In genomic region chr7:118182618-118183253, GRCh38 we compare ENCODE assay signal across 8 cellular contexts. TPM values are rescaled to one million over a fixed set of nuclear protein-coding genes. Genes with fewer than 3 reads are reported as not detected.
DNase-seq lines count a peak whose midpoint lies in the region; ATAC-seq, FAIRE-seq and TF ChIP-seq lines count a peak whose summit lies in the region.

No MANE protein-coding gene starts in this region.

- H4K20me1 ChIP-seq in OCI-LY1 (ENCODE audit: insufficient read depth, low read length) = no peaks in the 10 kb centered on the region

- H3K4me3 Mint-ChIP-seq in CD8-positive, alpha-beta memory T cell = peak overlapping the region; percentile 90 to 99 (median 97)

- WGBS in pancreas, 2 donors = 47 to 51% methylated on average over 10 of the region's 10 CpGs

- H3K4me1 ChIP-seq in CD8-positive, alpha-beta memory T cell (ENCODE audit: insufficient read depth, low read length) = peaks cover 36% of the 10 kb centered on the region
- H3K4me1 ChIP-seq in OCI-LY1 (ENCODE audit: insufficient read depth, low read length, severe bottlenecking) (peaks cover 40% of the 10 kb centered on the region), pancreas (peaks cover 0 to 20% (median 19%) of the 10 kb centered on the region in 3 donors)

- no peaks in the 10 kb centered on the region for H3K9me3 Mint-ChIP-seq in CD8-positive, alpha-beta memory T cell

- peak overlapping the region; percentile 95 for H3K27ac ChIP-seq in CD8-positive, alpha-beta memory T cell (ENCODE audit: low read depth, low read length)
- peak overlapping the region; percentile 64 for H3K27ac ChIP-seq in OCI-LY1 (ENCODE audit: low read depth, low read length, poor library complexity, severe bottlenecking)
- H3K27ac ChIP-seq in pancreas = peak overlapping the region in 2 of 4 donors; percentile 90 to 93

- FAIRE-seq in pancreas (lab: Jason Lieb, UNC) = no peak

- H3K4me3 ChIP-seq in CD8-positive, alpha-beta memory T cell (ENCODE audit: low read length) = peak overlapping the region; percentile 90
- H3K4me3 ChIP-seq in OCI-LY1 (ENCODE audit: low read depth, low read length, poor library complexity, severe bottlenecking) (peak overlapping the region; percentile 79), epithelial cell of esophagus (ENCODE audit: low read length) (peak overlapping the region; percentile 71), pancreas (peak overlapping the region; percentile 65 to 88 (median 84))

- H3K27me3 Mint-ChIP-seq in CD8-positive, alpha-beta memory T cell = peaks cover 0 to 2% of the 10 kb centered on the region in 2 donors

- H3F3A ChIP-seq in OCI-LY1 (ENCODE audit: insufficient read depth, low read length) = no peaks in the 10 kb centered on the region

- CTCF ChIA-PET in CD8-positive, alpha-beta memory T cell (lab: Charles Lee) = no interaction called here

- H3K9ac ChIP-seq in OCI-LY1 (ENCODE audit: low read length) = peak overlapping the region; percentile 91

- no peak overlapping the region for H2AFZ ChIP-seq in OCI-LY1 (ENCODE audit: low read length)

- H3K36me3 ChIP-seq in CD8-positive, alpha-beta memory T cell (ENCODE audit: insufficient read depth, low read length) = peaks cover 2% of the 10 kb centered on the region
- peaks cover 25% of the 10 kb centered on the region for H3K36me3 ChIP-seq in OCI-LY1 (ENCODE audit: insufficient read depth, low read length)
- H3K36me3 ChIP-seq in pancreas = no peaks in the 10 kb centered on the region

- no peaks in the 10 kb centered on the region for H3K27me3 ChIP-seq in CD8-positive, alpha-beta memory T cell (ENCODE audit: insufficient read depth, low read length, poor library complexity, severe bottlenecking)
- H3K27me3 ChIP-seq in OCI-LY1 (ENCODE audit: insufficient read depth, low read length) = no peaks in the 10 kb centered on the region
- H3K27me3 ChIP-seq in pancreas = no peaks in the 10 kb centered on the region

- no peak for DNase-seq in CD8-positive, alpha-beta memory T cell
- DNase-seq in epithelial cell of esophagus (ENCODE audit: low read depth) = no peak
- no peak for DNase-seq in pancreas
- DNase-seq in NCI-H748 (lab: John Stamatoyannopoulos, UW; ENCODE audit: unreplicated experiment) = no peak
- no peak for DNase-seq in Ammon's horn (ENCODE audit: low spot score)

- peaks cover 0 to 26% (median 4%) of the 10 kb centered on the region in 3 donors for H3K36me3 Mint-ChIP-seq in CD8-positive, alpha-beta memory T cell

- H3K27ac Mint-ChIP-seq in CD8-positive, alpha-beta memory T cell = peak overlapping the region; percentile 97 to 100 (median 99)

- no peaks in the 10 kb centered on the region for H3K9me2 ChIP-seq in OCI-LY1 (ENCODE audit: low read depth, low read length)

- ATAC-seq in pancreas (no peak), HG03135 (IDR thresholded peaks at IDR 0.05; ENCODE audit: unreplicated experiment) (no peak), GM21723 (IDR thresholded peaks at IDR 0.05; ENCODE audit: unreplicated experiment) (no peak)

- peaks cover 41 to 48% (median 45%) of the 10 kb centered on the region in 3 donors for H3K4me1 Mint-ChIP-seq in CD8-positive, alpha-beta memory T cell

- intact Hi-C loops in pancreas (cut with DNase I) = no loop called here

- no peak for TF ChIP-seq CTCF in OCI-LY1 (IDR thresholded peaks at IDR 0.05; ENCODE audit: low read length)
- no peak for TF ChIP-seq CTCF in epithelial cell of esophagus (IDR thresholded peaks at IDR 0.05; ENCODE audit: insufficient read depth, low read depth, low read length, missing control alignments)
- TF ChIP-seq CTCF in pancreas (IDR thresholded peaks at IDR 0.05) = no peak

- H3K79me2 ChIP-seq in OCI-LY1 (ENCODE audit: insufficient read depth, low read length) = peaks cover 39% of the 10 kb centered on the region

- POLR2A ChIA-PET in CD8-positive, alpha-beta memory T cell (lab: Charles Lee) = no interaction called here

- peak overlapping the region; percentile 73 for H3K4me2 ChIP-seq in OCI-LY1 (ENCODE audit: low read length)

- H3K9me3 ChIP-seq in CD8-positive, alpha-beta memory T cell (ENCODE audit: low read length) = no peaks in the 10 kb centered on the region
- H3K9me3 ChIP-seq in OCI-LY1 (ENCODE audit: low read length) (no peaks in the 10 kb centered on the region), pancreas (no peaks in the 10 kb centered on the region)

RNA-seq across cellular contexts. Expression of gene LSM8, which starts 1.2 kb away (rescaled TPM):
- total RNA-seq in CD8-positive, alpha-beta memory T cell = 10 to 100 TPM; 40.7 to 50.3 TPM
- polyA plus RNA-seq in CD8-positive, alpha-beta memory T cell = 46.9 TPM
- total RNA-seq in pancreas = 10 to 100 TPM in 2 of 6 donors, 1 to 10 TPM in 4; 7.9 to 14.1 (median 9.0) TPM
- polyA plus RNA-seq in pancreas = 10 to 100 TPM; 15.7 to 24.6 TPM

RNA-seq across cellular contexts. Expression of gene ANKRD7, which starts 41.8 kb away (rescaled TPM):
- 1 to 10 TPM in 1 of 2 experiments, under 1 TPM in 1; 0.64 to 1.8 TPM for total RNA-seq in CD8-positive, alpha-beta memory T cell
- polyA plus RNA-seq in CD8-positive, alpha-beta memory T cell = not detected
- under 1 TPM; 0.28 to 0.94 (median 0.63) TPM for total RNA-seq in pancreas
- polyA plus RNA-seq in pancreas = 1 to 10 TPM in 1 of 2 donors, under 1 TPM in 1; 0.42 to 1.2 TPM
